Comparison of ENCODE assay signal across 8 cellular contexts in genomic region chr3:44861412-44862220, GRCh38. TPM values are rescaled to one million over a fixed set of nuclear protein-coding genes. Genes with fewer than 3 reads are reported as not detected.
A peak's percentile ranks its signal among the peaks of the same experiment; 100 is the strongest.
DNase-seq lines count a peak whose midpoint lies in the region; ATAC-seq and TF ChIP-seq lines count a peak whose summit lies in the region.

Gene TMEM42 (plus strand): TSS chr3:44861912. CDS start chr3:44861925, 13 bp downstream.

- H3K4me1 Mint-ChIP-seq in CD8-positive, alpha-beta T cell (ENCODE audit: low read depth), result peaks cover 45% of the 10 kb centered on the region
- H3K4me1 Mint-ChIP-seq in endothelial cell (ENCODE audit: unreplicated experiment) (peaks cover 14% of the 10 kb centered on the region), mesothelial cell of epicardium (peaks cover 17% of the 10 kb centered on the region)

- peak within 1 kb of the TSS; percentile 92 for H3K4me3 ChIP-seq in CD8-positive, alpha-beta T cell (ENCODE audit: low read depth, low read length)

- peak; percentile 89 for ATAC-seq in CD8-positive, alpha-beta T cell
- ATAC-seq in GM19395 (IDR thresholded peaks at IDR 0.05; ENCODE audit: unreplicated experiment) (peak; percentile 94), HG03571 (IDR thresholded peaks at IDR 0.05; ENCODE audit: unreplicated experiment) (peak; percentile 91)

- CTCF ChIA-PET in CD8-positive, alpha-beta T cell (lab: Charles Lee), result no interaction called here

- H3K9me3 Mint-ChIP-seq in CD8-positive, alpha-beta T cell, result no peaks in the 10 kb centered on the region
- H3K9me3 Mint-ChIP-seq in endothelial cell (ENCODE audit: unreplicated experiment) (no peaks in the 10 kb centered on the region), mesothelial cell of epicardium (no peaks in the 10 kb centered on the region)

- TF ChIP-seq CTCF in CD8-positive, alpha-beta T cell (IDR thresholded peaks at IDR 0.05), result no peak
- TF ChIP-seq CTCF in endothelial cell (IDR thresholded peaks at IDR 0.05; ENCODE audit: unreplicated experiment) (no peak), mesothelial cell of epicardium (IDR thresholded peaks at IDR 0.05; ENCODE audit: unreplicated experiment) (no peak)

- H3K27ac ChIP-seq in CD8-positive, alpha-beta T cell (ENCODE audit: low read depth, low read length), result peak within 1 kb of the TSS; percentile 90

- no peaks in the 10 kb centered on the region for H3K27me3 Mint-ChIP-seq in CD8-positive, alpha-beta T cell (ENCODE audit: low read depth)
- H3K27me3 Mint-ChIP-seq in endothelial cell (ENCODE audit: unreplicated experiment) (no peaks in the 10 kb centered on the region), mesothelial cell of epicardium (ENCODE audit: low read depth) (no peaks in the 10 kb centered on the region)

- no peaks in the 10 kb centered on the region for H3K36me3 ChIP-seq in CD8-positive, alpha-beta T cell (ENCODE audit: insufficient read depth, low read length)

- no peaks in the 10 kb centered on the region for H3K27me3 ChIP-seq in CD8-positive, alpha-beta T cell (ENCODE audit: insufficient read depth, low read length)

- DNase-seq in CD8-positive, alpha-beta T cell, result peak; percentile 72 to 92 (median 84)
- DNase-seq in NOMO-1 treated with dmso at 0.1 percent for 144 hours (lab: John Stamatoyannopoulos, UW; ENCODE audit: unreplicated experiment) (peak; percentile 61), endothelial cell (ENCODE audit: low spot score) (peak; percentile 90), mesothelial cell of epicardium (ENCODE audit: low spot score in 2 of 2, unreplicated experiment in 2 of 2) (peak; percentile 88 to 91)
- peak; percentile 93 for DNase-seq in activated CD8-positive, alpha-beta memory T cell treated with anti-CD3 and anti-CD28 coated beads, Interleukin-2, amount 50 U/mL, for 48 hours
- DNase-seq in stimulated activated CD8-positive, alpha-beta memory T cell treated with anti-CD3 and anti-CD28 coated beads, Interleukin-15, amount 100 ng/mL, for 48 hours (ENCODE audit: low read depth in 2 of 2), result peak; percentile 78 to 81

- H3K9me3 ChIP-seq in CD8-positive, alpha-beta T cell (ENCODE audit: low read length), result no peaks in the 10 kb centered on the region

- H3K27ac Mint-ChIP-seq in CD8-positive, alpha-beta T cell, result peak within 1 kb of the TSS; percentile 92
- H3K27ac Mint-ChIP-seq in endothelial cell (ENCODE audit: unreplicated experiment), result peak within 1 kb of the TSS; percentile 88
- peak within 1 kb of the TSS; percentile 99 for H3K27ac Mint-ChIP-seq in mesothelial cell of epicardium

- intact Hi-C loops in CD8-positive, alpha-beta T cell (cut with DNase I, micrococcal nuclease), result loop anchor here (1.0 to 10.0 kb wide), 8 partner anchors 99 to 524 kb away; partner anchors contain the start of genes EXOSC7 (in 2 of the 2), KIAA1143 (in 2 of the 2), KIF15 (in 2 of the 2) and TCAIM (in 2 of the 2)

- H3K4me3 Mint-ChIP-seq in CD8-positive, alpha-beta T cell, result peak within 1 kb of the TSS; percentile 87
- H3K4me3 Mint-ChIP-seq in endothelial cell (ENCODE audit: unreplicated experiment) (peak within 1 kb of the TSS; percentile 92), mesothelial cell of epicardium (peak within 1 kb of the TSS; percentile 83)

- peaks cover 11% of the 10 kb centered on the region for H3K36me3 Mint-ChIP-seq in CD8-positive, alpha-beta T cell
- H3K36me3 Mint-ChIP-seq in endothelial cell (ENCODE audit: low read depth, unreplicated experiment), result peaks cover 11% of the 10 kb centered on the region
- peaks cover 19% of the 10 kb centered on the region for H3K36me3 Mint-ChIP-seq in mesothelial cell of epicardium

- POLR2A ChIA-PET in CD8-positive, alpha-beta T cell (lab: Charles Lee), result interaction anchor here (0.6 to 1.2 kb wide), 2 partner anchors 115 to 1242 kb away, joined by 3 to 6 read pairs; partner anchors contain the start of gene EXOSC7

- H3K4me1 ChIP-seq in CD8-positive, alpha-beta T cell (ENCODE audit: insufficient read depth, low read length), result peaks cover 31% of the 10 kb centered on the region

RNA-seq across cellular contexts. Expression of gene TMEM42, which starts in this region (rescaled TPM):
- 1 to 10 TPM; 6.6 to 8.3 TPM for total RNA-seq in CD8-positive, alpha-beta T cell
- 17.7 TPM for total RNA-seq in endothelial cell (ENCODE audit: unreplicated experiment)
- total RNA-seq in mesothelial cell of epicardium, result 17.7 to 20.2 TPM (median 18.8 TPM) in 3 replicates

Comparison
In these comparisons a context has a peak if more than half of its experiments do, and no peak if none do; other contexts are left out.
1. Peak in every context shown above with its lines: DNase-seq, ATAC-seq, H3K4me3 ChIP-seq and H3K27ac ChIP-seq.